12 cellular contexts compared by ENCODE assay signal in genomic region chr13:75889427-75889826, GRCh38.
"Had no signal": no experiment of that assay in that cellular context is flagged by ENCODE, and none has a peak within 500 bp of the region (broad histone marks: within the 10 kb centered on the region; RNA-seq: fewer than 3 reads in every experiment).

No MANE protein-coding gene starts in this region.

- H3K36me3 ChIP-seq: pancreas had no signal

- H3K27ac ChIP-seq: pancreas had no signal

- H3K27me3 ChIP-seq: pancreas had no signal

- H3K4me3 ChIP-seq: mucosa of descending colon, pancreas had no signal

- H3K9me3 ChIP-seq: mucosa of descending colon, pancreas had no signal

- FAIRE-seq: pancreas had no signal

- ATAC-seq: activated CD8-positive, alpha-beta memory T cell treated with anti-CD3 and anti-CD28 coated beads, Interleukin-2, amount 10 ng/mL, durations not matched to agents 7 days and 5 days; left lobe of liver; mucosa of descending colon; naive thymus-derived CD4-positive, alpha-beta T cell; pancreas; stimulated activated memory B cell treated with anti-CD40 and anti-IgM and Interleukin-4, amounts not matched to agents 10 μg/mL and 1 μg/mL and 100 μg/mL, for 72 hours had no signal

- DNase-seq: activated CD4-positive, alpha-beta T cell treated with anti-CD3 and anti-CD28 coated beads, Interleukin-2, amount 50 U/mL, for 48 hours; activated CD4-positive, CD25-positive, alpha-beta regulatory T cell treated with anti-CD3 and anti-CD28 coated beads, Interleukin-2, amount 50 U/mL, for 72 hours; activated CD8-positive, alpha-beta memory T cell treated with anti-CD3 and anti-CD28 coated beads, Interleukin-2, amount 10 ng/mL, durations not matched to agents 7 days and 5 days; activated naive CD4-positive, alpha-beta T cell treated with anti-CD3 and anti-CD28 coated beads, Interleukin-2, amount 10 ng/mL, durations not matched to agents 7 days and 5 days; activated T-cell treated with anti-CD3 and anti-CD28 coated beads, Interleukin-2, amount 50 U/mL, for 1 hour; islet precursor cell; mucosa of descending colon; naive thymus-derived CD4-positive, alpha-beta T cell; pancreas; stimulated activated CD4-positive, alpha-beta T cell treated with anti-CD3 and anti-CD28 coated beads, Interleukin-2, amount 100 ng/mL, for 48 hours had no signal

- H3K4me1 ChIP-seq: pancreas had no signal
